In the genomic region with DNA sequence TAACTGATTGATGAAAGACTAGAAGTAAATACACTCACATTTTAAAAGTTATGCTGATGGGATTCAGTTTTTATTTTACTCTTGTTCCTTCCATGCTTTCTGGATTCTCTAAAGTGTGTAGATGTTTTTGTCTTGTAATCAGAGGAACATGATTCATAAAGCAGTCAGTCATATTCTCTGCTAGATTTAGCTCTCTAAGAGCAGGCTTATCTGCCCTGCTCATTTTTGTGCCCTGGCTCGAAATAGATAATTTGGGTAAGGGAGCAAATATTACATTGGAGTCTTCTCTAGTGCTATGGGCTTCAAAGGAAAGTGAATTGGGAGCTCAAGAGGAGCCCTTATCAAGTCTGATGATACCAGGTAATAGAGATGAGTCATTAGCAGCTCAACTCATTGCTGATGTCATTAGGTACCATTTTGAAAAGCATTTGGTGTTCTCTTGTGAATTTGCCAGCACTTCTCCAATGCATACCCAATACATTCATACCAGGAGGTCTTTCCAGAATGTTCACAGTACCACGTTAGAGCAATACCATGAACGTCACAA, we compare ENCODE assay signal across 23 cellular contexts. TPM values are rescaled to one million over a fixed set of nuclear protein-coding genes. Genes with fewer than 3 reads are reported as not detected.
DNase-seq lines count a peak whose midpoint lies in the region; ATAC-seq and TF ChIP-seq lines count a peak whose summit lies in the region.
"Had no signal": no experiment of that assay in that cellular context is flagged by ENCODE, and none has a peak within 500 bp of the region (broad histone marks: within the 10 kb centered on the region; RNA-seq: fewer than 3 reads in every experiment).

No MANE protein-coding gene starts in this region.

- no peak overlapping the region for H2BK12ac ChIP-seq in trophoblast cell (ENCODE audit: low read length)

- no peak overlapping the region for H2BK120ac ChIP-seq in trophoblast cell (ENCODE audit: insufficient read depth, low read length, poor library complexity)

- peaks cover 21% of the 10 kb centered on the region for H3K36me3 Mint-ChIP-seq in activated naive CD4-positive, alpha-beta T cell treated with anti-CD3 and anti-CD28 coated beads, Interleukin-2, amount 50 U/mL, for 24 hours
- peaks cover 88% of the 10 kb centered on the region for H3K36me3 Mint-ChIP-seq in activated T-helper 17 cell treated with anti-CD3 and anti-CD28 coated beads, Interleukin-2, amount 50 U/mL, for 72 hours (ENCODE audit: low read depth)

- WGBS in trophoblast cell (ENCODE audit: extremely low coverage, insufficient coverage, insufficient read length) = no CpG with 5 or more reads among the region's 3 CpGs

- no peaks in the 10 kb centered on the region for H3K79me1 ChIP-seq in trophoblast cell (ENCODE audit: low read length)

- no peak overlapping the region for H3K4me3 ChIP-seq in trophoblast cell (ENCODE audit: low read depth, low read length)
- H3K4me3 ChIP-seq: lung, ovary, tibial nerve had no signal

- no peak overlapping the region for H3K4me2 ChIP-seq in trophoblast cell (ENCODE audit: low read length)

- H3K9me3 Mint-ChIP-seq in activated naive CD4-positive, alpha-beta T cell treated with anti-CD3 and anti-CD28 coated beads, Interleukin-2, amount 50 U/mL, for 24 hours = no peaks in the 10 kb centered on the region
- no peaks in the 10 kb centered on the region for H3K9me3 Mint-ChIP-seq in activated T-helper 17 cell treated with anti-CD3 and anti-CD28 coated beads, Interleukin-2, amount 50 U/mL, for 72 hours
- H3K9me3 Mint-ChIP-seq: activated naive CD4-positive, alpha-beta T cell treated with anti-CD3 and anti-CD28 coated beads for 36 hours; brain had no signal

- no peaks in the 10 kb centered on the region for H3K27me3 ChIP-seq in trophoblast cell (ENCODE audit: insufficient read depth, low read length)
- H3K27me3 ChIP-seq: ovary, tibial nerve had no signal

- no peaks in the 10 kb centered on the region for H3K27me3 Mint-ChIP-seq in activated naive CD4-positive, alpha-beta T cell treated with anti-CD3 and anti-CD28 coated beads, Interleukin-2, amount 50 U/mL, for 24 hours
- H3K27me3 Mint-ChIP-seq in activated T-helper 17 cell treated with anti-CD3 and anti-CD28 coated beads, Interleukin-2, amount 50 U/mL, for 72 hours = no peaks in the 10 kb centered on the region
- H3K27me3 Mint-ChIP-seq: brain had no signal

- no peak for DNase-seq in activated naive CD4-positive, alpha-beta T cell treated with anti-CD3 and anti-CD28 coated beads, Interleukin-2, amount 50 U/mL, for 16 hours
- DNase-seq in erythroblast (lab: John Stamatoyannopoulos, UW) (peak; percentile 6 to 49), trophoblast cell (peak; percentile 44 to 71), nucleus accumbens (lab: John Stamatoyannopoulos, UW) (no peak), pons (ENCODE audit: low spot score) (no peak)
- DNase-seq: activated CD4-positive, alpha-beta T cell treated with anti-CD3 and anti-CD28 coated beads for 48 hours; activated CD8-positive, alpha-beta memory T cell treated with anti-CD3 and anti-CD28 coated beads, Interleukin-2, amount 50 U/mL, for 4 hours; activated naive CD4-positive, alpha-beta T cell treated with anti-CD3 and anti-CD28 coated beads for 36 hours; dermis blood vessel endothelial cell; foreskin fibroblast; hippocampal formation; NCI-H526 treated with DMSO at 0.1 percent for 48 hours; ovary; stimulated activated CD4-positive, alpha-beta T cell treated with anti-CD3 and anti-CD28 coated beads, Interleukin-1b, Interleukin-23, amount 100 ng/mL, for 48 hours; stimulated activated naive CD4-positive, alpha-beta T cell had no signal

- H4K91ac ChIP-seq in trophoblast cell (ENCODE audit: low read depth, low read length) = no peak overlapping the region

- H3K4me3 Mint-ChIP-seq in activated naive CD4-positive, alpha-beta T cell treated with anti-CD3 and anti-CD28 coated beads, Interleukin-2, amount 50 U/mL, for 24 hours = no peak overlapping the region
- H3K4me3 Mint-ChIP-seq in activated T-helper 17 cell treated with anti-CD3 and anti-CD28 coated beads, Interleukin-2, amount 50 U/mL, for 72 hours = no peak overlapping the region
- H3K4me3 Mint-ChIP-seq: activated naive CD4-positive, alpha-beta T cell treated with anti-CD3 and anti-CD28 coated beads for 36 hours; brain had no signal

- H4K8ac ChIP-seq in trophoblast cell (ENCODE audit: low read depth, low read length) = no peak overlapping the region

- no peak overlapping the region for H3K27ac ChIP-seq in trophoblast cell (ENCODE audit: low read depth, low read length)
- H3K27ac ChIP-seq: C4-2B, HL-60, ovary, tibial nerve had no signal

- peaks cover 44% of the 10 kb centered on the region for H3K4me1 Mint-ChIP-seq in activated naive CD4-positive, alpha-beta T cell treated with anti-CD3 and anti-CD28 coated beads, Interleukin-2, amount 50 U/mL, for 24 hours
- peaks cover 10% of the 10 kb centered on the region for H3K4me1 Mint-ChIP-seq in activated T-helper 17 cell treated with anti-CD3 and anti-CD28 coated beads, Interleukin-2, amount 50 U/mL, for 72 hours

- H3K79me2 ChIP-seq in trophoblast cell (ENCODE audit: control insufficient read depth, insufficient read depth, low read length, poor library complexity) = no peaks in the 10 kb centered on the region

- no peak overlapping the region for H2AFZ ChIP-seq in trophoblast cell (ENCODE audit: insufficient read depth, low read length, poor library complexity)

- peaks cover 4 to 5% of the 10 kb centered on the region in 2 experiments for H3K36me3 ChIP-seq in trophoblast cell (ENCODE audit: control insufficient read depth in 1 of 2, insufficient read depth in 2 of 2, low read length in 2 of 2)
- H3K36me3 ChIP-seq: ovary had no signal

- no peaks in the 10 kb centered on the region for H3K9me3 ChIP-seq in trophoblast cell (ENCODE audit: insufficient read depth, low read depth, low read length)
- H3K9me3 ChIP-seq: ovary, tibial nerve had no signal

- ATAC-seq in activated T-helper 17 cell treated with anti-CD3 and anti-CD28 coated beads, Interleukin-2, amount 50 U/mL, for 72 hours (replicated peaks) = peak; percentile 32
- ATAC-seq in GM19397 (IDR thresholded peaks at IDR 0.05; ENCODE audit: unreplicated experiment) = no peak

- H3K14ac ChIP-seq in trophoblast cell (ENCODE audit: low read length) = no peak overlapping the region

- no peak overlapping the region for H2BK5ac ChIP-seq in trophoblast cell (ENCODE audit: low read depth, low read length, poor library complexity)

- no peak overlapping the region for H2AK5ac ChIP-seq in trophoblast cell (ENCODE audit: low read length)

- peaks cover 0 to 3% of the 10 kb centered on the region in 2 experiments for H3K4me1 ChIP-seq in trophoblast cell (ENCODE audit: control insufficient read depth in 1 of 2, insufficient read depth in 2 of 2, low read length in 2 of 2)

- H3K4ac ChIP-seq in trophoblast cell (ENCODE audit: low read depth, low read length) = no peak overlapping the region

- H3K23ac ChIP-seq in trophoblast cell (ENCODE audit: low read length) = no peak overlapping the region

- H3K18ac ChIP-seq in trophoblast cell (ENCODE audit: low read length) = no peak overlapping the region

- no peak overlapping the region for H4K12ac ChIP-seq in trophoblast cell (ENCODE audit: low read depth, low read length)

- H3K9ac ChIP-seq in trophoblast cell (ENCODE audit: low read length) = no peak overlapping the region

- TF ChIP-seq POLR2A in erythroblast (IDR thresholded peaks at IDR 0.05; ENCODE audit: low read length) = no peak

- peak overlapping the region; percentile 80 for H3K27ac Mint-ChIP-seq in activated naive CD4-positive, alpha-beta T cell treated with anti-CD3 and anti-CD28 coated beads, Interleukin-2, amount 50 U/mL, for 24 hours
- peak overlapping the region; percentile 2 for H3K27ac Mint-ChIP-seq in activated T-helper 17 cell treated with anti-CD3 and anti-CD28 coated beads, Interleukin-2, amount 50 U/mL, for 72 hours

RNA-seq across cellular contexts. Expression of gene SACM1L, which starts 27.7 kb away (rescaled TPM):
- total RNA-seq in activated T-helper 17 cell treated with anti-CD3 and anti-CD28 coated beads, Interleukin-2, amount 50 U/mL, for 72 hours = 10 to 100 TPM; 49.2 to 57.4 TPM
- polyA plus RNA-seq in trophoblast cell (2013) = 16.8 and 16.9 TPM in 2 replicates

Comparison
In these comparisons a context has a peak if more than half of its experiments do, and no peak if none do; other contexts are left out.
1. DNase-seq: peak in erythroblast (2 of 2) and trophoblast cell (2 of 2); none in activated naive CD4-positive, alpha-beta T cell treated with anti-CD3 and anti-CD28 coated beads, Interleukin-2, amount 50 U/mL, for 16 hours (single experiment), nucleus accumbens (0 of 56) and pons (single experiment).